Comparison of ENCODE assay signal across 15 cellular contexts in genomic region chr4:137307806-137308205, GRCh38.
A peak's percentile ranks its signal among the peaks of the same experiment; 100 is the strongest.
DNase-seq lines count a peak whose midpoint lies in the region; ATAC-seq and TF ChIP-seq lines count a peak whose summit lies in the region.
"Had no signal": no experiment of that assay in that cellular context is flagged by ENCODE, and none has a peak within 500 bp of the region (broad histone marks: within the 10 kb centered on the region; RNA-seq: fewer than 3 reads in every experiment).

No MANE protein-coding gene starts in this region.

- H3K4me3 Mint-ChIP-seq in chondrocyte (ENCODE audit: unreplicated experiment) (peak overlapping the region; percentile 2), Calu3 (ENCODE audit: low read depth, unreplicated experiment) (no peak overlapping the region)
- H3K4me3 Mint-ChIP-seq: activated B cell treated with CpG ODN at 0.5 μM for 24 hours, B cell had no signal

- intact Hi-C loops in Calu3 (cut with micrococcal nuclease; ENCODE audit: unreplicated experiment), result no loop called here

- CTCF ChIA-PET in Calu3 (lab: Charles Lee), result no interaction called here

- no TSS peak for BruUV-seq in Calu3 (replicated peaks; lab: Mats Ljungman, UMichigan)

- H3K27ac Mint-ChIP-seq in chondrocyte (ENCODE audit: unreplicated experiment), result peak overlapping the region; percentile 72
- no peak overlapping the region for H3K27ac Mint-ChIP-seq in Calu3 (ENCODE audit: unreplicated experiment)
- H3K27ac Mint-ChIP-seq: activated B cell treated with CpG ODN at 0.5 μM for 24 hours, B cell had no signal

- peaks cover 65% of the 10 kb centered on the region for H3K4me1 Mint-ChIP-seq in chondrocyte (ENCODE audit: low read depth)
- no peaks in the 10 kb centered on the region for H3K4me1 Mint-ChIP-seq in Calu3 (ENCODE audit: low read depth, unreplicated experiment)
- H3K4me1 Mint-ChIP-seq: activated B cell treated with CpG ODN at 0.5 μM for 24 hours, B cell had no signal

- no peak for ATAC-seq in GM21515 (IDR thresholded peaks at IDR 0.05; ENCODE audit: unreplicated experiment)
- ATAC-seq: pancreas had no signal

- H3K9me3 Mint-ChIP-seq in chondrocyte (ENCODE audit: low read depth), result peaks cover 5% of the 10 kb centered on the region
- H3K9me3 Mint-ChIP-seq in Calu3 (ENCODE audit: low read depth, unreplicated experiment), result no peaks in the 10 kb centered on the region

- H3K36me3 Mint-ChIP-seq in chondrocyte (ENCODE audit: low read depth) (no peaks in the 10 kb centered on the region), Calu3 (ENCODE audit: insufficient read depth, unreplicated experiment) (no peaks in the 10 kb centered on the region)

- peak; percentile 20 for DNase-seq in AG08396 (ENCODE audit: low spot score)
- peak; percentile 92 for DNase-seq in LHCN-M2 (ENCODE audit: low read depth)
- DNase-seq in chondrocyte (ENCODE audit: low spot score), result no peak
- DNase-seq in myocyte (ENCODE audit: low read depth), result peak; percentile 81
- DNase-seq in foreskin melanocyte, result no peak
- no peak for DNase-seq in Calu3
- DNase-seq in GM20000 (ENCODE audit: low spot score), result no peak
- DNase-seq: activated B cell treated with CpG ODN at 0.5 μM for 24 hours, activated T-cell treated with anti-CD3 and anti-CD28 coated beads for 4 hours, DMS79 treated with DMSO at 0.1 percent for 48 hours, NCI-H1092, NCI-H524, pancreas had no signal

- TF ChIP-seq CTCF in chondrocyte (IDR thresholded peaks at IDR 0.05) (no peak), Calu3 (IDR thresholded peaks at IDR 0.05; ENCODE audit: unreplicated experiment) (no peak), GM20000 (IDR thresholded peaks at IDR 0.05; ENCODE audit: extremely low read depth, missing control alignments) (no peak)

- no peaks in the 10 kb centered on the region for H3K27me3 Mint-ChIP-seq in chondrocyte (ENCODE audit: low read depth)
- H3K27me3 Mint-ChIP-seq in Calu3 (ENCODE audit: unreplicated experiment), result no peaks in the 10 kb centered on the region
- H3K27me3 Mint-ChIP-seq: activated B cell treated with CpG ODN at 0.5 μM for 24 hours, B cell had no signal

Comparison
In these comparisons a context has a peak if more than half of its experiments do, and no peak if none do; other contexts are left out.
1. DNase-seq: peak in AG08396 (single experiment), LHCN-M2 (single experiment) and myocyte (single experiment); none in chondrocyte (single experiment), foreskin melanocyte (single experiment), Calu3 (single experiment) and GM20000 (single experiment).